In the genomic region with DNA sequence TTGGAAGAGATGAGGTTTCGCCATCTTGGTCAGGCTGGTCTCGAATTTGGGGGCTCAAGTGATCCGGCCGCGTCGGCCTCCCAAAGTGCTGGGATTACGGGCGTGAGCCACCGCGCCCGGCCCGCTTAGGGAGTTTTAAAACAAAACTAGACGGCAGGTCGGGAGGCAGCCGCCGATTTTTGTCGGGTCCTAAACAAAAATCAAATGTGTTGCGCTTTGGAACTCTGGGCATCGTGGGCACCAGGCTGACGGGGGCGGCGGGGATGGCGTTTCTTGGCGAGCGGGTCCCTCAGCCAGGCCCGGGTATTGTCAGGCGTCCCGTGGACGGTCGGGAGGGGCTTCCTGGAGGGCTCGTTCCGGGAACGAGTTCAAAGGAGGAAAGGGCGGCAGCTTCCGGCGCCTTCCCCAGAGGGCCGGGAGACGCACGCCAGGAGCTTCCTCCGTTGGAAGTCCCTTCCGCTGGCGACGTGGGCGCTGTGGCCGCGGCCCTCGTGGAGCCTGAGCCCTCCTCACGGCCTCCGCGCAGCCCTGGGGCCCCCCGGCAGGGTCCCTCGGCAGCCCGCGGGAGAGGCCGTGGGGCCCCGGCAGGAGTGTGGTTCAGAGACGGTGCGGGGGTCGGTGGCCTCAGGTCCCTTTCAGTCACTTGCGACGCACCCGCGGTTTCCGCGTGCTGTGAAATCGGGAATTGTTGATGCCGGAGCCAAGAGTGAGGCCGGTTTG, we compare ENCODE assay signal across 1 cellular context.
A peak's percentile ranks its signal among the peaks of the same experiment; 100 is the strongest.
TF ChIP-seq lines count a peak whose summit lies in the region.

No MANE protein-coding gene starts in this region.

TF ChIP-seq in HepG2, 621 proteins besides CTCF, POLR2A, EP300 and RAD21 (continued from another document and continues in another):
- TF ChIP-seq, protein P1, sequence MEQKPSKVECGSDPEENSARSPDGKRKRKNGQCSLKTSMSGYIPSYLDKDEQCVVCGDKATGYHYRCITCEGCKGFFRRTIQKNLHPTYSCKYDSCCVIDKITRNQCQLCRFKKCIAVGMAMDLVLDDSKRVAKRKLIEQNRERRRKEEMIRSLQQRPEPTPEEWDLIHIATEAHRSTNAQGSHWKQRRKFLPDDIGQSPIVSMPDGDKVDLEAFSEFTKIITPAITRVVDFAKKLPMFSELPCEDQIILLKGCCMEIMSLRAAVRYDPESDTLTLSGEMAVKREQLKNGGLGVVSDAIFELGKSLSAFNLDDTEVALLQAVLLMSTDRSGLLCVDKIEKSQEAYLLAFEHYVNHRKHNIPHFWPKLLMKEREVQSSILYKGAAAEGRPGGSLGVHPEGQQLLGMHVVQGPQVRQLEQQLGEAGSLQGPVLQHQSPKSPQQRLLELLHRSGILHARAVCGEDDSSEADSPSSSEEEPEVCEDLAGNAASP (CRISPR knock-in tag; IDR thresholded peaks at IDR 0.05; ENCODE audit: borderline replicate concordance) = peak; percentile 53; the same call in 1 of the 2 replicates
- TF ChIP-seq, protein P2, sequence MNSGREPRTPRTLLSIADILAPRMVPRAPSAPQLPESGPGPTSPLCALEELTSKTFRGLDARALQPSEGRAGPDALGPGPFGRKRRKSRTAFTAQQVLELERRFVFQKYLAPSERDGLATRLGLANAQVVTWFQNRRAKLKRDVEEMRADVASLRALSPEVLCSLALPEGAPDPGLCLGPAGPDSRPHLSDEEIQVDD (CRISPR knock-in tag; IDR thresholded peaks at IDR 0.05; ENCODE audit: borderline replicate concordance) = no peak; the same call in 1 of the 2 replicates
- 0 out of 2 replicates have a peak, but pooled peaks have one; percentile 73 for TF ChIP-seq ZNF615 (CRISPR knock-in tag; IDR thresholded peaks at IDR 0.05; ENCODE audit: borderline replicate concordance)
- TF ChIP-seq XRCC5 (optimal IDR thresholded peaks at IDR 0.05; ENCODE audit: low read length) = no peak
- TF ChIP-seq TP53 (CRISPR knock-in tag; conservative IDR thresholded peaks at IDR 0.05) = peak; percentile 59; the same call in 1 of the 2 replicates
- TF ChIP-seq, protein P3, sequence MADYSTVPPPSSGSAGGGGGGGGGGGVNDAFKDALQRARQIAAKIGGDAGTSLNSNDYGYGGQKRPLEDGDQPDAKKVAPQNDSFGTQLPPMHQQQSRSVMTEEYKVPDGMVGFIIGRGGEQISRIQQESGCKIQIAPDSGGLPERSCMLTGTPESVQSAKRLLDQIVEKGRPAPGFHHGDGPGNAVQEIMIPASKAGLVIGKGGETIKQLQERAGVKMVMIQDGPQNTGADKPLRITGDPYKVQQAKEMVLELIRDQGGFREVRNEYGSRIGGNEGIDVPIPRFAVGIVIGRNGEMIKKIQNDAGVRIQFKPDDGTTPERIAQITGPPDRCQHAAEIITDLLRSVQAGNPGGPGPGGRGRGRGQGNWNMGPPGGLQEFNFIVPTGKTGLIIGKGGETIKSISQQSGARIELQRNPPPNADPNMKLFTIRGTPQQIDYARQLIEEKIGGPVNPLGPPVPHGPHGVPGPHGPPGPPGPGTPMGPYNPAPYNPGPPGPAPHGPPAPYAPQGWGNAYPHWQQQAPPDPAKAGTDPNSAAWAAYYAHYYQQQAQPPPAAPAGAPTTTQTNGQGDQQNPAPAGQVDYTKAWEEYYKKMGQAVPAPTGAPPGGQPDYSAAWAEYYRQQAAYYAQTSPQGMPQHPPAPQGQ (CRISPR knock-in tag; IDR thresholded peaks at IDR 0.05; ENCODE audit: borderline replicate concordance) = no peak
- TF ChIP-seq KLF6 (CRISPR knock-in tag; IDR thresholded peaks at IDR 0.05) = no peak
- TF ChIP-seq RFXANK (CRISPR knock-in tag; IDR thresholded peaks at IDR 0.05) = no peak
- TF ChIP-seq ZNF235 (CRISPR knock-in tag; IDR thresholded peaks at IDR 0.05; ENCODE audit: borderline replicate concordance) = no peak
- TF ChIP-seq NBN (conservative IDR thresholded peaks at IDR 0.05) = no peak
- 0 out of 2 replicates have a peak, but pooled peaks have one; percentile 41 for TF ChIP-seq ZNF230 (CRISPR knock-in tag; IDR thresholded peaks at IDR 0.05)
- TF ChIP-seq AHR (CRISPR knock-in tag; IDR thresholded peaks at IDR 0.05) = peak; percentile 52; the same call in 1 of the 2 replicates
- TF ChIP-seq, protein P4, sequence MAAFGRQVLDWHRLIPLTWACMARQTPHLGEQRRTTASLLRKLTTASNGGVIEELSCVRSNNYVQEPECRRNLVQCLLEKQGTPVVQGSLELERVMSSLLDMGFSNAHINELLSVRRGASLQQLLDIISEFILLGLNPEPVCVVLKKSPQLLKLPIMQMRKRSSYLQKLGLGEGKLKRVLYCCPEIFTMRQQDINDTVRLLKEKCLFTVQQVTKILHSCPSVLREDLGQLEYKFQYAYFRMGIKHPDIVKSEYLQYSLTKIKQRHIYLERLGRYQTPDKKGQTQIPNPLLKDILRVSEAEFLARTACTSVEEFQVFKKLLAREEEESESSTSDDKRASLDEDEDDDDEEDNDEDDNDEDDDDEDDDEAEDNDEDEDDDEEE (CRISPR knock-in tag; IDR thresholded peaks at IDR 0.05) = no peak
- no peak for TF ChIP-seq NONO (IDR thresholded peaks at IDR 0.05)
- TF ChIP-seq NONO (CRISPR knock-in tag; conservative IDR thresholded peaks at IDR 0.05) = peak; percentile 76
- TF ChIP-seq, protein P5, sequence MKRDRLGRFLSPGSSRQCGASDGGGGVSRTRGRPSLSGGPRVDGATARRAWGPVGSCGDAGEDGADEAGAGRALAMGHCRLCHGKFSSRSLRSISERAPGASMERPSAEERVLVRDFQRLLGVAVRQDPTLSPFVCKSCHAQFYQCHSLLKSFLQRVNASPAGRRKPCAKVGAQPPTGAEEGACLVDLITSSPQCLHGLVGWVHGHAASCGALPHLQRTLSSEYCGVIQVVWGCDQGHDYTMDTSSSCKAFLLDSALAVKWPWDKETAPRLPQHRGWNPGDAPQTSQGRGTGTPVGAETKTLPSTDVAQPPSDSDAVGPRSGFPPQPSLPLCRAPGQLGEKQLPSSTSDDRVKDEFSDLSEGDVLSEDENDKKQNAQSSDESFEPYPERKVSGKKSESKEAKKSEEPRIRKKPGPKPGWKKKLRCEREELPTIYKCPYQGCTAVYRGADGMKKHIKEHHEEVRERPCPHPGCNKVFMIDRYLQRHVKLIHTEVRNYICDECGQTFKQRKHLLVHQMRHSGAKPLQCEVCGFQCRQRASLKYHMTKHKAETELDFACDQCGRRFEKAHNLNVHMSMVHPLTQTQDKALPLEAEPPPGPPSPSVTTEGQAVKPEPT (CRISPR knock-in tag; IDR thresholded peaks at IDR 0.05; ENCODE audit: low read depth) = 0 out of 2 replicates have a peak, but pooled peaks have one; percentile 36
- no peak for TF ChIP-seq MEIS1 (CRISPR knock-in tag; IDR thresholded peaks at IDR 0.05; ENCODE audit: borderline replicate concordance)
- TF ChIP-seq, protein P6, sequence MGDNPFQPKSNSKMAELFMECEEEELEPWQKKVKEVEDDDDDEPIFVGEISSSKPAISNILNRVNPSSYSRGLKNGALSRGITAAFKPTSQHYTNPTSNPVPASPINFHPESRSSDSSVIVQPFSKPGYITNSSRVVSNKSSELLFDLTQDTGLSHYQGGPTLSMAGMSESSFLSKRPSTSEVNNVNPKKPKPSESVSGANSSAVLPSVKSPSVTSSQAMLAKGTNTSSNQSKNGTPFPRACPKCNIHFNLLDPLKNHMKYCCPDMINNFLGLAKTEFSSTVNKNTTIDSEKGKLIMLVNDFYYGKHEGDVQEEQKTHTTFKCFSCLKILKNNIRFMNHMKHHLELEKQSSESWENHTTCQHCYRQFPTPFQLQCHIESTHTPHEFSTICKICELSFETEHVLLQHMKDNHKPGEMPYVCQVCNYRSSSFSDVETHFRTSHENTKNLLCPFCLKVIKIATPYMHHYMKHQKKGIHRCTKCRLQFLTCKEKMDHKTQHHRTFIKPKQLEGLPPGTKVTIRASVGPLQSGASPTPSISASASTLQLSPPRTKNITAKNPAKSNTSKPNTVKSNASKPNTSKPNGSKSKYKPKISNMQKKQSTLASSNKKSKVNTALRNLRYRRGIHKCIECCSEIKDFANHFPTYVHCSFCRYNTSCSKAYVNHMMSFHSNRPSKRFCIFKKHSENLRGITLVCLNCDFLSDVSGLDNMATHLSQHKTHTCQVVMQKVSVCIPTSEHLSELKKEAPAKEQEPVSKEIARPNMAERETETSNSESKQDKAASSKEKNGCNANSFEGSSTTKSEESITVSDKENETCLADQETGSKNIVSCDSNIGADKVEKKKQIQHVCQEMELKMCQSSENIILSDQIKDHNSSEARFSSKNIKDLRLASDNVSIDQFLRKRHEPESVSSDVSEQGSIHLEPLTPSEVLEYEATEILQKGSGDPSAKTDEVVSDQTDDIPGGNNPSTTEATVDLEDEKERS (CRISPR knock-in tag; IDR thresholded peaks at IDR 0.05) = no peak
- TF ChIP-seq, protein P7, sequence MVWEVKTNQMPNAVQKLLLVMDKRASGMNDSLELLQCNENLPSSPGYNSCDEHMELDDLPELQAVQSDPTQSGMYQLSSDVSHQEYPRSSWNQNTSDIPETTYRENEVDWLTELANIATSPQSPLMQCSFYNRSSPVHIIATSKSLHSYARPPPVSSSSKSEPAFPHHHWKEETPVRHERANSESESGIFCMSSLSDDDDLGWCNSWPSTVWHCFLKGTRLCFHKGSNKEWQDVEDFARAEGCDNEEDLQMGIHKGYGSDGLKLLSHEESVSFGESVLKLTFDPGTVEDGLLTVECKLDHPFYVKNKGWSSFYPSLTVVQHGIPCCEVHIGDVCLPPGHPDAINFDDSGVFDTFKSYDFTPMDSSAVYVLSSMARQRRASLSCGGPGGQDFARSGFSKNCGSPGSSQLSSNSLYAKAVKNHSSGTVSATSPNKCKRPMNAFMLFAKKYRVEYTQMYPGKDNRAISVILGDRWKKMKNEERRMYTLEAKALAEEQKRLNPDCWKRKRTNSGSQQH (CRISPR knock-in tag; IDR thresholded peaks at IDR 0.05; ENCODE audit: low read depth) = no peak
- TF ChIP-seq FOXJ3 (CRISPR knock-in tag; IDR thresholded peaks at IDR 0.05; ENCODE audit: borderline replicate concordance) = 0 out of 2 replicates have a peak, but pooled peaks have one; percentile 33
- no peak for TF ChIP-seq ZSCAN12 (CRISPR knock-in tag; IDR thresholded peaks at IDR 0.05)
- peak; percentile 69; the same call in 1 of the 2 replicates for TF ChIP-seq ZNF563 (CRISPR knock-in tag; IDR thresholded peaks at IDR 0.05)
- TF ChIP-seq ZNF747 (CRISPR knock-in tag; IDR thresholded peaks at IDR 0.05; ENCODE audit: borderline replicate concordance) = peak; percentile 80; the same call in 1 of the 2 replicates
- TF ChIP-seq, protein P8, sequence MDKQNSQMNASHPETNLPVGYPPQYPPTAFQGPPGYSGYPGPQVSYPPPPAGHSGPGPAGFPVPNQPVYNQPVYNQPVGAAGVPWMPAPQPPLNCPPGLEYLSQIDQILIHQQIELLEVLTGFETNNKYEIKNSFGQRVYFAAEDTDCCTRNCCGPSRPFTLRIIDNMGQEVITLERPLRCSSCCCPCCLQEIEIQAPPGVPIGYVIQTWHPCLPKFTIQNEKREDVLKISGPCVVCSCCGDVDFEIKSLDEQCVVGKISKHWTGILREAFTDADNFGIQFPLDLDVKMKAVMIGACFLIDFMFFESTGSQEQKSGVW (CRISPR knock-in tag; IDR thresholded peaks at IDR 0.05; ENCODE audit: borderline replicate concordance) = 0 out of 2 replicates have a peak, but pooled peaks have one; percentile 31
- TF ChIP-seq NFIB (CRISPR knock-in tag; IDR thresholded peaks at IDR 0.05; ENCODE audit: borderline replicate concordance) = no peak
- TF ChIP-seq LCORL (IDR thresholded peaks at IDR 0.05) = no peak
- peak; percentile 58 for TF ChIP-seq LCORL (CRISPR knock-in tag; IDR thresholded peaks at IDR 0.05)
- TF ChIP-seq, protein P9, sequence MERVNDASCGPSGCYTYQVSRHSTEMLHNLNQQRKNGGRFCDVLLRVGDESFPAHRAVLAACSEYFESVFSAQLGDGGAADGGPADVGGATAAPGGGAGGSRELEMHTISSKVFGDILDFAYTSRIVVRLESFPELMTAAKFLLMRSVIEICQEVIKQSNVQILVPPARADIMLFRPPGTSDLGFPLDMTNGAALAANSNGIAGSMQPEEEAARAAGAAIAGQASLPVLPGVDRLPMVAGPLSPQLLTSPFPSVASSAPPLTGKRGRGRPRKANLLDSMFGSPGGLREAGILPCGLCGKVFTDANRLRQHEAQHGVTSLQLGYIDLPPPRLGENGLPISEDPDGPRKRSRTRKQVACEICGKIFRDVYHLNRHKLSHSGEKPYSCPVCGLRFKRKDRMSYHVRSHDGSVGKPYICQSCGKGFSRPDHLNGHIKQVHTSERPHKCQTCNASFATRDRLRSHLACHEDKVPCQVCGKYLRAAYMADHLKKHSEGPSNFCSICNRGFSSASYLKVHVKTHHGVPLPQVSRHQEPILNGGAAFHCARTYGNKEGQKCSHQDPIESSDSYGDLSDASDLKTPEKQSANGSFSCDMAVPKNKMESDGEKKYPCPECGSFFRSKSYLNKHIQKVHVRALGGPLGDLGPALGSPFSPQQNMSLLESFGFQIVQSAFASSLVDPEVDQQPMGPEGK (CRISPR knock-in tag; IDR thresholded peaks at IDR 0.05) = peak; percentile 87
- TF ChIP-seq, protein P10, sequence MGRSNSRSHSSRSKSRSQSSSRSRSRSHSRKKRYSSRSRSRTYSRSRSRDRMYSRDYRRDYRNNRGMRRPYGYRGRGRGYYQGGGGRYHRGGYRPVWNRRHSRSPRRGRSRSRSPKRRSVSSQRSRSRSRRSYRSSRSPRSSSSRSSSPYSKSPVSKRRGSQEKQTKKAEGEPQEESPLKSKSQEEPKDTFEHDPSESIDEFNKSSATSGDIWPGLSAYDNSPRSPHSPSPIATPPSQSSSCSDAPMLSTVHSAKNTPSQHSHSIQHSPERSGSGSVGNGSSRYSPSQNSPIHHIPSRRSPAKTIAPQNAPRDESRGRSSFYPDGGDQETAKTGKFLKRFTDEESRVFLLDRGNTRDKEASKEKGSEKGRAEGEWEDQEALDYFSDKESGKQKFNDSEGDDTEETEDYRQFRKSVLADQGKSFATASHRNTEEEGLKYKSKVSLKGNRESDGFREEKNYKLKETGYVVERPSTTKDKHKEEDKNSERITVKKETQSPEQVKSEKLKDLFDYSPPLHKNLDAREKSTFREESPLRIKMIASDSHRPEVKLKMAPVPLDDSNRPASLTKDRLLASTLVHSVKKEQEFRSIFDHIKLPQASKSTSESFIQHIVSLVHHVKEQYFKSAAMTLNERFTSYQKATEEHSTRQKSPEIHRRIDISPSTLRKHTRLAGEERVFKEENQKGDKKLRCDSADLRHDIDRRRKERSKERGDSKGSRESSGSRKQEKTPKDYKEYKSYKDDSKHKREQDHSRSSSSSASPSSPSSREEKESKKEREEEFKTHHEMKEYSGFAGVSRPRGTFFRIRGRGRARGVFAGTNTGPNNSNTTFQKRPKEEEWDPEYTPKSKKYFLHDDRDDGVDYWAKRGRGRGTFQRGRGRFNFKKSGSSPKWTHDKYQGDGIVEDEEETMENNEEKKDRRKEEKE (IDR thresholded peaks at IDR 0.05) = no peak
- TF ChIP-seq CHD2 (IDR thresholded peaks at IDR 0.05; ENCODE audit: low read depth, low read length) = no peak
- TF ChIP-seq, protein P11, sequence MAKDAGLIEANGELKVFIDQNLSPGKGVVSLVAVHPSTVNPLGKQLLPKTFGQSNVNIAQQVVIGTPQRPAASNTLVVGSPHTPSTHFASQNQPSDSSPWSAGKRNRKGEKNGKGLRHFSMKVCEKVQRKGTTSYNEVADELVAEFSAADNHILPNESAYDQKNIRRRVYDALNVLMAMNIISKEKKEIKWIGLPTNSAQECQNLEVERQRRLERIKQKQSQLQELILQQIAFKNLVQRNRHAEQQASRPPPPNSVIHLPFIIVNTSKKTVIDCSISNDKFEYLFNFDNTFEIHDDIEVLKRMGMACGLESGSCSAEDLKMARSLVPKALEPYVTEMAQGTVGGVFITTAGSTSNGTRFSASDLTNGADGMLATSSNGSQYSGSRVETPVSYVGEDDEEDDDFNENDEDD (CRISPR knock-in tag; IDR thresholded peaks at IDR 0.05; ENCODE audit: borderline replicate concordance) = peak; percentile 65; the same call in 1 of the 2 replicates
- no peak for TF ChIP-seq ZBTB21 (CRISPR knock-in tag; IDR thresholded peaks at IDR 0.05)
